34 cellular contexts compared by ENCODE assay signal in genomic region chr1:209400351-209401220, GRCh38.
A peak's percentile ranks its signal among the peaks of the same experiment; 100 is the strongest.
DNase-seq lines count a peak whose midpoint lies in the region; ATAC-seq, FAIRE-seq and TF ChIP-seq lines count a peak whose summit lies in the region.
"Had no signal": no experiment of that assay in that cellular context is flagged by ENCODE, and none has a peak within 500 bp of the region (broad histone marks: within the 10 kb centered on the region; RNA-seq: fewer than 3 reads in every experiment).

No MANE protein-coding gene starts in this region.

- no peak overlapping the region for H3K9ac ChIP-seq in PC-3 (ENCODE audit: low read length)
- no peak overlapping the region for H3K9ac ChIP-seq in H1 (replicated peaks in 1 of 4; ENCODE audit: extremely low read depth in 1 of 4, low read depth in 3 of 4, low read length in 3 of 4)
- no peak overlapping the region for H3K9ac ChIP-seq in mesenchymal stem cell (ENCODE audit: low read length)

- H2AK5ac ChIP-seq in H1 (ENCODE audit: low read depth, low read length), result no peak overlapping the region
- peak overlapping the region; percentile 40 for H2AK5ac ChIP-seq in mesenchymal stem cell (ENCODE audit: low read length, severe bottlenecking)

- H4K5ac ChIP-seq in H1 (ENCODE audit: insufficient read length, low read depth, low read length), result no peak overlapping the region

- H4K91ac ChIP-seq in H1 (replicated peaks; ENCODE audit: insufficient read length, low read length) (no peak overlapping the region), mesenchymal stem cell (ENCODE audit: low read length) (no peak overlapping the region)

- H3K9me3 ChIP-seq in PC-3 (ENCODE audit: low read length) (no peaks in the 10 kb centered on the region), H1 (ENCODE audit: insufficient read depth in 2 of 2, low read depth in 1 of 2, low read length in 1 of 2) (no peaks in the 10 kb centered on the region), mesenchymal stem cell (ENCODE audit: control insufficient read depth, low read length) (no peaks in the 10 kb centered on the region), Caco-2 (no peaks in the 10 kb centered on the region)
- H3K9me3 ChIP-seq: ascending aorta, heart left ventricle, lower lobe of right lung, mucosa of descending colon, prostate gland, SJCRH30, stomach had no signal

- H3K14ac ChIP-seq in H1 (ENCODE audit: insufficient read length), result no peak overlapping the region
- H3K14ac ChIP-seq in mesenchymal stem cell (ENCODE audit: low read length in 2 of 2), result no peak overlapping the region

- H3K56ac ChIP-seq in H1 (replicated peaks; ENCODE audit: insufficient read length, low read depth, low read length), result no peak overlapping the region

- no peaks in the 10 kb centered on the region for H3K79me1 ChIP-seq in H1 (ENCODE audit: low read depth, low read length)
- H3K79me1 ChIP-seq in mesenchymal stem cell (replicated peaks; ENCODE audit: low read length, poor library complexity, severe bottlenecking), result no peaks in the 10 kb centered on the region

- H2BK5ac ChIP-seq in H1 (ENCODE audit: low read depth, low read length) (0 out of 2 replicates have a peak overlapping the region, but pooled peaks have one; percentile 5), mesenchymal stem cell (ENCODE audit: low read depth, low read length, poor library complexity, severe bottlenecking) (no peak overlapping the region)

- no peaks in the 10 kb centered on the region for H3K36me3 Mint-ChIP-seq in Caco-2 (ENCODE audit: insufficient read depth, unreplicated experiment)
- H3K36me3 Mint-ChIP-seq: activated naive CD4-positive, alpha-beta T cell treated with anti-CD3 and anti-CD28 coated beads, Interleukin-2, amount 50 U/mL, for 72 hours; natural killer cell had no signal

- peak; percentile 33 for ATAC-seq in GM18861 (IDR thresholded peaks at IDR 0.05; ENCODE audit: unreplicated experiment)
- no peak for ATAC-seq in PC-3
- ATAC-seq in HG03521 (IDR thresholded peaks at IDR 0.05; ENCODE audit: unreplicated experiment), result no peak
- ATAC-seq: activated naive CD4-positive, alpha-beta T cell treated with anti-CD3 and anti-CD28 coated beads, Interleukin-2, amount 50 U/mL, for 72 hours; effector memory CD8-positive, alpha-beta T cell; esophagus mucosa; heart left ventricle; lower lobe of right lung; mucosa of descending colon; natural killer cell; sciatic nerve had no signal

- no peak overlapping the region for H2BK15ac ChIP-seq in H1 (ENCODE audit: low read length)
- H2BK15ac ChIP-seq in mesenchymal stem cell (ENCODE audit: low read depth, poor library complexity, severe bottlenecking), result no peak overlapping the region

- no peaks in the 10 kb centered on the region for H3K9me2 ChIP-seq in PC-3 (replicated peaks; ENCODE audit: low read length)

- peaks cover 25% of the 10 kb centered on the region for H3F3A ChIP-seq in PC-3 (ENCODE audit: low read length, unreplicated experiment)

- H3K23ac ChIP-seq in H1 (ENCODE audit: insufficient read length) (no peak overlapping the region), mesenchymal stem cell (ENCODE audit: low read length in 2 of 2) (no peak overlapping the region)

- H3K4me1 Mint-ChIP-seq in Caco-2 (ENCODE audit: low read depth, unreplicated experiment), result peaks cover 15% of the 10 kb centered on the region
- H3K4me1 Mint-ChIP-seq: natural killer cell had no signal

- no peak overlapping the region for H2BK20ac ChIP-seq in H1 (ENCODE audit: low read length)

- no peak for TF ChIP-seq CTCF in PC-3 (conservative IDR thresholded peaks at IDR 0.05; ENCODE audit: low read depth, low read length)
- no peak for TF ChIP-seq CTCF in H1 (IDR thresholded peaks at IDR 0.05; ENCODE audit: control extremely low read depth in 1 of 3, insufficient read depth in 1 of 3, low read depth in 1 of 3, low read length in 3 of 3)
- no peak for TF ChIP-seq CTCF in Caco-2 (IDR thresholded peaks at IDR 0.05; ENCODE audit: insufficient read depth in 1 of 2, low read depth in 1 of 2, low read length in 1 of 2, severe bottlenecking in 1 of 2, unreplicated experiment in 1 of 2)

- no peak overlapping the region for H2AFZ ChIP-seq in PC-3 (ENCODE audit: low read length)
- no peak overlapping the region for H2AFZ ChIP-seq in H1 (ENCODE audit: low read length)
- no peak overlapping the region for H2AFZ ChIP-seq in mesenchymal stem cell (ENCODE audit: low read depth, low read length)

- POLR2A ChIA-PET in PC-3 (lab: Charles Lee; ENCODE audit: unreplicated experiment), result no interaction called here
- POLR2A ChIA-PET in H1 (lab: Charles Lee; ENCODE audit: partially characterized antibody), result no interaction called here
- POLR2A ChIA-PET in Caco-2 (lab: Charles Lee), result no interaction called here

- H3K4me1 ChIP-seq in PC-3 (ENCODE audit: insufficient read depth, low read length) (peaks cover 68% of the 10 kb centered on the region), H1 (replicated peaks in 1 of 4; ENCODE audit: control insufficient read depth in 3 of 4, insufficient read depth in 4 of 4, low read length in 3 of 4) (peaks cover 9 to 23% (median 13%) of the 10 kb centered on the region in 4 experiments), mesenchymal stem cell (ENCODE audit: control insufficient read depth, insufficient read depth, low read depth, low read length) (peaks cover 15% of the 10 kb centered on the region), Caco-2 (peaks cover 54% of the 10 kb centered on the region)
- H3K4me1 ChIP-seq: ascending aorta, prostate gland, stomach had no signal

- H3K36me3 ChIP-seq in PC-3 (ENCODE audit: low read depth, low read length), result no peaks in the 10 kb centered on the region
- no peaks in the 10 kb centered on the region for H3K36me3 ChIP-seq in H1 (ENCODE audit: control insufficient read depth in 2 of 4, insufficient read depth in 4 of 4, low read length in 3 of 4)
- no peaks in the 10 kb centered on the region for H3K36me3 ChIP-seq in mesenchymal stem cell (ENCODE audit: control insufficient read depth in 1 of 2, insufficient read depth in 2 of 2, low read depth in 1 of 2, low read length in 2 of 2)
- H3K36me3 ChIP-seq in Caco-2 (ENCODE audit: control insufficient read depth, insufficient read depth, low read length), result no peaks in the 10 kb centered on the region
- H3K36me3 ChIP-seq: ascending aorta, heart left ventricle, lower lobe of right lung, prostate gland, SJCRH30, stomach, WERI-Rb-1 had no signal

- H3K18ac ChIP-seq in H1 (ENCODE audit: extremely low read depth, low read length) (no peak overlapping the region), mesenchymal stem cell (ENCODE audit: low read depth in 1 of 2, low read length in 2 of 2) (no peak overlapping the region)

- H3K9me3 Mint-ChIP-seq in Caco-2 (ENCODE audit: unreplicated experiment), result no peaks in the 10 kb centered on the region
- H3K9me3 Mint-ChIP-seq: activated naive CD4-positive, alpha-beta T cell treated with anti-CD3 and anti-CD28 coated beads, Interleukin-2, amount 50 U/mL, for 72 hours; effector memory CD8-positive, alpha-beta T cell; natural killer cell had no signal

- H2BK12ac ChIP-seq in H1 (ENCODE audit: low read depth, low read length) (peak overlapping the region; percentile 19; the same call in 1 of the 2 replicates), mesenchymal stem cell (ENCODE audit: low read length in 2 of 2) (no peak overlapping the region)

- H3K4ac ChIP-seq in H1 (replicated peaks; ENCODE audit: insufficient read length, low read depth, low read length) (no peak overlapping the region), mesenchymal stem cell (ENCODE audit: low read depth in 1 of 2, low read length in 2 of 2) (no peak overlapping the region)

- H3K4me3 Mint-ChIP-seq in Caco-2 (ENCODE audit: unreplicated experiment), result no peak overlapping the region
- H3K4me3 Mint-ChIP-seq: effector memory CD8-positive, alpha-beta T cell; natural killer cell had no signal

- no peak overlapping the region for H3K4me2 ChIP-seq in PC-3 (ENCODE audit: low read length)
- H3K4me2 ChIP-seq in H1 (ENCODE audit: insufficient read depth in 1 of 2, low read depth in 2 of 2, low read length in 2 of 2), result no peak overlapping the region
- no peak overlapping the region for H3K4me2 ChIP-seq in mesenchymal stem cell (ENCODE audit: low read length, poor library complexity, severe bottlenecking)

- CTCF ChIA-PET in PC-3 (lab: Charles Lee), result interaction anchor here (0.7 kb wide), 1 partner anchor 642 kb away, joined by 4 read pairs; no protein-coding TSS in a partner anchor
- CTCF ChIA-PET in H1 (lab: Charles Lee; ENCODE audit: partially characterized antibody), result interaction anchor here (1.0 to 1.3 kb wide), 3 partner anchors 18 to 166 kb away, joined by 3 to 6 read pairs (median 3); no protein-coding TSS in a partner anchor
- CTCF ChIA-PET in Caco-2 (lab: Charles Lee), result no interaction called here

- TF ChIP-seq RAD21 in H1 (IDR thresholded peaks at IDR 0.05 in 1 of 2, conservative IDR thresholded peaks at IDR 0.05 in 1 of 2; ENCODE audit: low read depth in 2 of 2, low read length in 2 of 2), result no peak

- peak overlapping the region; percentile 7 for H2BK120ac ChIP-seq in H1 (replicated peaks; ENCODE audit: low read depth, low read length)
- H2BK120ac ChIP-seq in mesenchymal stem cell (ENCODE audit: low read depth, low read length), result no peak overlapping the region

- H3K27me3 ChIP-seq in PC-3 (ENCODE audit: low read length) (no peaks in the 10 kb centered on the region), H1 (replicated peaks in 1 of 4; ENCODE audit: control insufficient read depth in 3 of 4, extremely low read depth in 1 of 4, insufficient read depth in 3 of 4, low read length in 3 of 4) (no peaks in the 10 kb centered on the region), mesenchymal stem cell (ENCODE audit: control insufficient read depth in 1 of 2, insufficient read depth in 1 of 2, low read length in 2 of 2) (peaks cover 0 to 21% of the 10 kb centered on the region in 2 experiments), Caco-2 (replicated peaks; ENCODE audit: control insufficient read depth, insufficient read depth, low read length) (no peaks in the 10 kb centered on the region)
- H3K27me3 ChIP-seq: ascending aorta, SJCRH30 had no signal

- 85% methylated on average over 7 of the region's 7 CpGs; no CpG with 5 or more reads in 1 of the 2 experiments for WGBS in H1 (ENCODE audit: extremely low coverage in 1 of 2, insufficient coverage in 1 of 2, insufficient read length in 1 of 2, insufficient replicate concordance in 2 of 2, low coverage in 1 of 2, low lambda C conversion rate in 2 of 2, missing lambda C conversion rate in 1 of 2), 2 experiments
- 70% methylated on average over 7 of the region's 7 CpGs for WGBS in mesenchymal stem cell

- DNase-seq in PC-3 (no peak), H1 (ENCODE audit: low read depth in 1 of 2, low spot score in 2 of 2) (no peak), mesenchymal stem cell (no peak), Caco-2 (no peak), cerebellum (ENCODE audit: low spot score) (no peak)
- DNase-seq: activated CD4-positive, alpha-beta T cell treated with anti-CD3 and anti-CD28 coated beads for 4 hours; activated T-cell treated with anti-CD3 and anti-CD28 coated beads for 4 hours; caudate nucleus; DMS79; effector memory CD8-positive, alpha-beta T cell; foreskin fibroblast; heart left ventricle; islet precursor cell; lower lobe of right lung; mucosa of descending colon; natural killer cell; NCI-H1048; NCI-H1694 treated with DMSO at 0.1 percent for 48 hours; NCI-H446; NCI-H748 treated with DMSO at 0.1 percent for 48 hours; nucleus accumbens; SJCRH30; stimulated activated CD4-positive, alpha-beta T cell treated with anti-CD3 and anti-CD28 coated beads, Interleukin-2, amount 100 ng/mL, for 48 hours; stomach; T-helper 9 cell; WERI-Rb-1 had no signal

- H3K27me3 Mint-ChIP-seq in Caco-2 (ENCODE audit: insufficient read depth, unreplicated experiment), result no peaks in the 10 kb centered on the region

- H3K79me2 ChIP-seq in PC-3 (ENCODE audit: low read length), result no peaks in the 10 kb centered on the region
- H3K79me2 ChIP-seq in H1 (ENCODE audit: control insufficient read depth in 1 of 2, insufficient read depth in 2 of 2, low read length in 2 of 2), result no peaks in the 10 kb centered on the region

- H3K23me2 ChIP-seq in H1 (ENCODE audit: low read depth, low read length), result no peaks in the 10 kb centered on the region

- H3K27ac ChIP-seq in PC-3 (ENCODE audit: low read length), result peak overlapping the region; percentile 4; the same call in 1 of the 2 replicates
- no peak overlapping the region for H3K27ac ChIP-seq in H1 (ENCODE audit: low read depth, low read length)
- peak overlapping the region; percentile 31 for H3K27ac ChIP-seq in mesenchymal stem cell (ENCODE audit: low read length, poor library complexity, severe bottlenecking)
- H3K27ac ChIP-seq: ascending aorta, heart left ventricle, lower lobe of right lung, SJCRH30, stomach, WERI-Rb-1 had no signal

- peak; percentile 58 for FAIRE-seq in H1 (lab: Jason Lieb, UNC)
- FAIRE-seq: GM18507 had no signal

- intact Hi-C loops in PC-3 (cut with micrococcal nuclease), result no loop called here
- intact Hi-C loops in Caco-2 (cut with micrococcal nuclease; ENCODE audit: unreplicated experiment), result no loop called here

- H4K8ac ChIP-seq in H1 (ENCODE audit: extremely low read depth, insufficient read depth, low read length), result no peak overlapping the region
- H4K8ac ChIP-seq in mesenchymal stem cell (ENCODE audit: low read length), result no peak overlapping the region

- TF ChIP-seq EP300 in H1 (IDR thresholded peaks at IDR 0.05; ENCODE audit: borderline replicate concordance in 1 of 2, low read depth in 2 of 2, low read length in 2 of 2), result no peak

- BruUV-seq in PC-3 (replicated peaks; lab: Mats Ljungman, UMichigan), result no TSS peak
- no TSS peak for BruUV-seq in Caco-2 (replicated peaks; lab: Mats Ljungman, UMichigan)

- H3K4me3 ChIP-seq in PC-3 (ENCODE audit: low read length) (no peak overlapping the region), H1 (ENCODE audit: extremely low read depth in 1 of 4, insufficient read depth in 2 of 4, low read depth in 3 of 4, low read length in 4 of 4) (no peak overlapping the region), mesenchymal stem cell (ENCODE audit: insufficient read depth in 1 of 2, low read depth in 1 of 2, low read length in 2 of 2) (no peak overlapping the region), Caco-2 (ENCODE audit: low read depth, low read length) (no peak overlapping the region)
- H3K4me3 ChIP-seq: ascending aorta, heart left ventricle, lower lobe of right lung, mucosa of descending colon, prostate gland, SJCRH30, stomach had no signal

- no peak overlapping the region for H3K27ac Mint-ChIP-seq in Caco-2 (ENCODE audit: unreplicated experiment)
- H3K27ac Mint-ChIP-seq: activated naive CD4-positive, alpha-beta T cell treated with anti-CD3 and anti-CD28 coated beads, Interleukin-2, amount 50 U/mL, for 72 hours; effector memory CD8-positive, alpha-beta T cell; natural killer cell had no signal

- H4K20me1 ChIP-seq in PC-3 (ENCODE audit: low read length) (no peaks in the 10 kb centered on the region), H1 (replicated peaks in 1 of 2; ENCODE audit: control insufficient read depth in 1 of 2, insufficient read depth in 2 of 2, low read length in 2 of 2) (no peaks in the 10 kb centered on the region)

- TF ChIP-seq POLR2A in H1 (IDR thresholded peaks at IDR 0.05; ENCODE audit: control extremely low read depth in 1 of 2, low read depth in 2 of 2, low read length in 2 of 2), result no peak
